Comparison of ENCODE assay signal across 9 cellular contexts in the genomic region with DNA sequence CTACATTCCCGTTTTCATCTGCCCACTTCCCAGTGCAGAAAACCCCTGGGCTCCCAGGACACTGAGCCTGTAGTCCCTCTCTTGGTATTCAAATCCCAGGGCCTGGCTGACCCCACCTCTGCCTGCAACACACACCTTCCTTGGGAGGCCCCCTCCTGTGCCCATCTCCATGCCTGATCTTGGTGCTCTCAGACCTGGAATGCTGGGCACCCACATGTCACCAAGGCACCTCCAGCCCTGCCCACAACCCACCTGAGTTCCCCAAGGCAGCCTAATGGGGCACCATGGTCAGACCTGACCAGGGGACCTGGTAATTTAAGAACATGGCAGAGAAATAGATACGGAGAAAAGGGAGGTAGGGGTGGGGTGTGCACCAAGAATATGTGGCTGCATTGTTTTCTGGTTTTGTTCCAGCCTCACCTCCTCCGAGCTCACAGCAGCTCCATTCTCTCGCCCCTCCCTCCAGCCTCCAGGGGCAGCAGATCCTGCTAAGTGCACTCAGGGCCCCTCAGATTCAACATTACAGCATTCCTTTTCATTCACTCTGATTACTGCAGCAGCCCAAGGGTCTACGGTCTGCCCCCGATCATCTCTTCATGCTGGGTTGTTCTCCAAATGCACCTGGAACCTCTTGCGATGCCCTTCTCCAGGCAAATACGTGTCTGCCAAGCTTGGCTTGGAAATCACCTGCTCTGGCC. TPM values are rescaled to one million over a fixed set of nuclear protein-coding genes. Genes with fewer than 3 reads are reported as not detected.
DNase-seq lines count a peak whose midpoint lies in the region; ATAC-seq, FAIRE-seq and TF ChIP-seq lines count a peak whose summit lies in the region.
"Had no signal": no experiment of that assay in that cellular context is flagged by ENCODE, and none has a peak within 500 bp of the region (broad histone marks: within the 10 kb centered on the region; RNA-seq: fewer than 3 reads in every experiment).

No MANE protein-coding gene starts in this region.

- peak overlapping the region; percentile 92 for H4K91ac ChIP-seq in trophoblast cell (ENCODE audit: low read depth, low read length)

- peak overlapping the region; percentile 16 for H4K12ac ChIP-seq in trophoblast cell (ENCODE audit: low read depth, low read length)

- H3K27ac ChIP-seq in endothelial cell of umbilical vein (ENCODE audit: insufficient read depth, low read depth, low read length) (no peak overlapping the region), trophoblast cell (ENCODE audit: low read depth, low read length) (peak overlapping the region; percentile 85), gastroesophageal sphincter (peak overlapping the region in 1 of 4 donors; percentile 27)
- H3K27ac ChIP-seq: ovary had no signal

- H3K36me3 ChIP-seq in endothelial cell of umbilical vein (ENCODE audit: control insufficient read depth in 2 of 2, extremely low read depth in 1 of 2, insufficient read depth in 2 of 2, low read length in 2 of 2) (no peaks in the 10 kb centered on the region), trophoblast cell (ENCODE audit: control insufficient read depth in 1 of 2, insufficient read depth in 2 of 2, low read length in 2 of 2) (no peaks in the 10 kb centered on the region), gastroesophageal sphincter (peaks cover 0 to 8% of the 10 kb centered on the region in 2 donors)
- H3K36me3 ChIP-seq: ovary had no signal

- peak overlapping the region; percentile 72 for H3K18ac ChIP-seq in trophoblast cell (ENCODE audit: low read length)

- peak overlapping the region; percentile 60 for H2BK12ac ChIP-seq in trophoblast cell (ENCODE audit: low read length)

- H3K4ac ChIP-seq in trophoblast cell (ENCODE audit: low read depth, low read length) = peak overlapping the region; percentile 24

- no peak for TF ChIP-seq EP300 in gastroesophageal sphincter (IDR thresholded peaks at IDR 0.05)

- no peak overlapping the region for H3K9ac ChIP-seq in endothelial cell of umbilical vein (replicated peaks; ENCODE audit: extremely low read depth, insufficient read depth, low read length)
- H3K9ac ChIP-seq in trophoblast cell (ENCODE audit: low read length) = no peak overlapping the region

- TF ChIP-seq POLR2A in endothelial cell of umbilical vein (IDR thresholded peaks at IDR 0.05; ENCODE audit: low read depth, low read length) (no peak), gastroesophageal sphincter (IDR thresholded peaks at IDR 0.05) (no peak)

- DNase-seq in ELF-1 (ENCODE audit: low read depth, low spot score) = peak; percentile 69
- peak; percentile 72 for DNase-seq in NCI-H2227 treated with DMSO at 0.1 percent for 48 hours (lab: John Stamatoyannopoulos, UW)
- no peak for DNase-seq in endothelial cell of umbilical vein (ENCODE audit: low read depth, low spot score)
- DNase-seq in trophoblast cell = no peak
- DNase-seq in DMS53 treated with DMSO at 0.1 percent for 48 hours (lab: John Stamatoyannopoulos, UW; ENCODE audit: unreplicated experiment) = no peak

- CTCF ChIA-PET in endothelial cell of umbilical vein (lab: Charles Lee) = interaction anchor here (0.5 to 5.0 kb wide), 24 partner anchors 8 to 388 kb away, joined by 3 to 87 read pairs (median 4); no protein-coding TSS in a partner anchor

- intact Hi-C loops in endothelial cell of umbilical vein (cut with micrococcal nuclease) = loop anchor here (1.0 to 10.0 kb wide), 6 partner anchors 9 to 391 kb away; a partner anchor contains a TSS

- H4K8ac ChIP-seq in trophoblast cell (ENCODE audit: low read depth, low read length) = peak overlapping the region; percentile 74

- peak overlapping the region; percentile 78 for H3K14ac ChIP-seq in trophoblast cell (ENCODE audit: low read length)

- H2BK120ac ChIP-seq in trophoblast cell (ENCODE audit: insufficient read depth, low read length, poor library complexity) = peak overlapping the region; percentile 61

- peaks cover 16% of the 10 kb centered on the region for H3K79me1 ChIP-seq in trophoblast cell (ENCODE audit: low read length)

- H2AFZ ChIP-seq in endothelial cell of umbilical vein (ENCODE audit: low read depth, low read length) = peak overlapping the region; percentile 23
- H2AFZ ChIP-seq in trophoblast cell (ENCODE audit: insufficient read depth, low read length, poor library complexity) = no peak overlapping the region

- H3K4me1 ChIP-seq in endothelial cell of umbilical vein (ENCODE audit: control insufficient read depth, extremely low read depth, insufficient read depth, low read length) = no peaks in the 10 kb centered on the region
- peaks cover 19 to 23% of the 10 kb centered on the region in 2 experiments for H3K4me1 ChIP-seq in trophoblast cell (ENCODE audit: control insufficient read depth in 1 of 2, insufficient read depth in 2 of 2, low read length in 2 of 2)
- H3K4me1 ChIP-seq in gastroesophageal sphincter = peaks cover 0 to 10% (median 0%) of the 10 kb centered on the region in 3 donors

- H3K9me3 ChIP-seq in endothelial cell of umbilical vein (replicated peaks; ENCODE audit: control insufficient read depth, insufficient read depth, low read length) = no peaks in the 10 kb centered on the region
- peaks cover 1% of the 10 kb centered on the region for H3K9me3 ChIP-seq in trophoblast cell (ENCODE audit: insufficient read depth, low read depth, low read length)
- H3K9me3 ChIP-seq in gastroesophageal sphincter = no peaks in the 10 kb centered on the region
- H3K9me3 ChIP-seq: ovary had no signal

- BruUV-seq in endothelial cell of umbilical vein (replicated peaks; lab: Mats Ljungman, UMichigan) = no TSS peak

- FAIRE-seq in endothelial cell of umbilical vein (lab: Jason Lieb, UNC) = no peak

- no CpG with 5 or more reads among the region's 8 CpGs for WGBS in trophoblast cell (ENCODE audit: extremely low coverage, insufficient coverage, insufficient read length)
- WGBS in gastroesophageal sphincter (ENCODE audit: low coverage in 1 of 2), 2 donors = 29 to 47% methylated on average over 7 to 8 of the region's 8 CpGs

- no peaks in the 10 kb centered on the region for H3K79me2 ChIP-seq in endothelial cell of umbilical vein (ENCODE audit: control insufficient read depth, insufficient read depth, low read length)
- no peaks in the 10 kb centered on the region for H3K79me2 ChIP-seq in trophoblast cell (ENCODE audit: control insufficient read depth, insufficient read depth, low read length, poor library complexity)

- H3K27me3 ChIP-seq in endothelial cell of umbilical vein (ENCODE audit: control insufficient read depth in 2 of 2, insufficient read depth in 2 of 2, low read length in 2 of 2) (no peaks in the 10 kb centered on the region), trophoblast cell (ENCODE audit: insufficient read depth, low read length) (no peaks in the 10 kb centered on the region), gastroesophageal sphincter (no peaks in the 10 kb centered on the region)
- H3K27me3 ChIP-seq: ovary had no signal

- H3K9me1 ChIP-seq in endothelial cell of umbilical vein (replicated peaks; ENCODE audit: control insufficient read depth, extremely low read depth, insufficient read depth, low read length) = no peaks in the 10 kb centered on the region

- no peak overlapping the region for H3K4me3 ChIP-seq in endothelial cell of umbilical vein (replicated peaks in 1 of 3; ENCODE audit: insufficient read depth in 1 of 3, low read depth in 1 of 3, low read length in 3 of 3)
- no peak overlapping the region for H3K4me3 ChIP-seq in trophoblast cell (ENCODE audit: low read depth, low read length)
- no peak overlapping the region for H3K4me3 ChIP-seq in gastroesophageal sphincter
- H3K4me3 ChIP-seq: ovary had no signal

- peak overlapping the region; percentile 78 for H2BK5ac ChIP-seq in trophoblast cell (ENCODE audit: low read depth, low read length, poor library complexity)

- dilution Hi-C loops in endothelial cell of umbilical vein (cut with MboI; ENCODE audit: extremely low pct_ligation_motif_present, low sequenced_read_pairs) = no loop called here

- no peak overlapping the region for H3K4me2 ChIP-seq in endothelial cell of umbilical vein (ENCODE audit: insufficient read depth, low read length)
- H3K4me2 ChIP-seq in trophoblast cell (ENCODE audit: low read length) = peak overlapping the region; percentile 45

- no peaks in the 10 kb centered on the region for H4K20me1 ChIP-seq in endothelial cell of umbilical vein (replicated peaks; ENCODE audit: control insufficient read depth, extremely low read depth, insufficient read depth, low read length)

- TF ChIP-seq CTCF in endothelial cell of umbilical vein (IDR thresholded peaks at IDR 0.05; ENCODE audit: extremely low read depth in 1 of 2, insufficient read depth in 1 of 2, low read depth in 1 of 2, low read length in 2 of 2) = no peak
- no peak for TF ChIP-seq CTCF in gastroesophageal sphincter (IDR thresholded peaks at IDR 0.05)

- H3K23ac ChIP-seq in trophoblast cell (ENCODE audit: low read length) = no peak overlapping the region

- peak overlapping the region; percentile 67 for H2AK5ac ChIP-seq in trophoblast cell (ENCODE audit: low read length)

- ATAC-seq in GM18517 (IDR thresholded peaks at IDR 0.05; ENCODE audit: unreplicated experiment) = no peak
- no peak for ATAC-seq in gastroesophageal sphincter
- no peak for ATAC-seq in HG03565 (IDR thresholded peaks at IDR 0.05; ENCODE audit: unreplicated experiment)

- POLR2A ChIA-PET in endothelial cell of umbilical vein (lab: Charles Lee) = interaction anchor here (1.5 kb wide), 1 partner anchor 33 kb away, joined by 3 read pairs; no protein-coding TSS in a partner anchor

RNA-seq across cellular contexts. Expression of a gene that starts 9.2 kb away (rescaled TPM):
- 504 and 540 TPM in 2 replicates for total RNA-seq in endothelial cell of umbilical vein
- 140 and 266 TPM in 2 replicates for polyA plus RNA-seq in endothelial cell of umbilical vein
- 338 and 370 TPM in 2 replicates for polyA plus RNA-seq in endothelial cell of umbilical vein (2011; cell fraction: cytosol; rRNA removed)
- polyA plus RNA-seq in endothelial cell of umbilical vein (2011; cell fraction: nucleus; rRNA removed) = 186 and 288 TPM in 2 replicates
- 486 and 1,108 TPM in 2 replicates for polyA plus RNA-seq in endothelial cell of umbilical vein (2012)
- 318 and 373 TPM in 2 replicates for polyA minus RNA-seq in endothelial cell of umbilical vein
- polyA minus RNA-seq in endothelial cell of umbilical vein (2011; cell fraction: cytosol; rRNA and poly(A)+ RNA removed) = 710 TPM
- polyA minus RNA-seq in endothelial cell of umbilical vein (2011; cell fraction: nucleus; rRNA and poly(A)+ RNA removed) = 107 and 168 TPM in 2 replicates
- 699 and 726 TPM in 2 replicates for polyA plus RNA-seq in trophoblast cell (2013)
- 100 to 1,000 TPM; 421 to 585 (median 537) TPM for total RNA-seq in gastroesophageal sphincter

RNA-seq across cellular contexts. Expression of a gene that starts 43.7 kb away (rescaled TPM):
- total RNA-seq in endothelial cell of umbilical vein = 22.4 and 23.6 TPM in 2 replicates
- 11.9 and 12.2 TPM in 2 replicates for polyA plus RNA-seq in endothelial cell of umbilical vein
- 12.3 and 14.5 TPM in 2 replicates for polyA plus RNA-seq in endothelial cell of umbilical vein (2011; cell fraction: cytosol; rRNA removed)
- polyA plus RNA-seq in endothelial cell of umbilical vein (2011; cell fraction: nucleus; rRNA removed) = 24.8 and 25.0 TPM in 2 replicates
- polyA plus RNA-seq in endothelial cell of umbilical vein (2012) = 13.0 and 14.6 TPM in 2 replicates
- 28.9 and 29.8 TPM in 2 replicates for polyA minus RNA-seq in endothelial cell of umbilical vein
- polyA minus RNA-seq in endothelial cell of umbilical vein (2011; cell fraction: cytosol; rRNA and poly(A)+ RNA removed) = 12.9 TPM
- 29.1 TPM in 2 replicates for polyA minus RNA-seq in endothelial cell of umbilical vein (2011; cell fraction: nucleus; rRNA and poly(A)+ RNA removed)
- polyA plus RNA-seq in trophoblast cell (2013) = 17.9 and 18.4 TPM in 2 replicates
- 10 to 100 TPM; 24.6 to 33.0 (median 28.9) TPM for total RNA-seq in gastroesophageal sphincter

Comparison
In these comparisons a context has a peak if more than half of its experiments do, and no peak if none do; other contexts are left out.
1. DNase-seq: peak in ELF-1 (single experiment) and NCI-H2227 treated with DMSO at 0.1 percent for 48 hours (single experiment); none in endothelial cell of umbilical vein (single experiment), trophoblast cell (0 of 2) and DMS53 treated with DMSO at 0.1 percent for 48 hours (single experiment).